13 cellular contexts compared by ENCODE assay signal in the genomic region with DNA sequence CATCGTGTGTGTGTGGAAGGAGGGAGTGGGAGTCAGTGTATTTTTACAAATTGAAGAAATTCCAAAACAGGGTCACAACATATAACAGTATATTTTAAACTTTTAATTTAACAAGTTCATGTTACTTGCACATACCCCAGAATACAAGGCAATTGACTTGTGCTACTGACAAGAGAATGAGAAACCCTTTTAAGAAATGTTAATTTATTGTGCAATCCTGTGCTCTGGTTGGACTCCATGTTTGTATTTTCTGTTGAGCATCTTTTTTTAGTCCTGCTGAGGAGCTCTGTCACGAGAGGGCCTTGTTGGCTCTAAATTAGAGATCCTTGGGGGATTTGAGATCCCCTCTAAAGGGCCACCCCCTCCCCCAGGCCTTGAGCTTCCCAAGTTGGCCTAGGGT. TPM values are rescaled to one million over a fixed set of nuclear protein-coding genes. Genes with fewer than 3 reads are reported as not detected.
DNase-seq lines count a peak whose midpoint lies in the region; ATAC-seq, FAIRE-seq and TF ChIP-seq lines count a peak whose summit lies in the region.
"Had no signal": no experiment of that assay in that cellular context is flagged by ENCODE, and none has a peak within 500 bp of the region (broad histone marks: within the 10 kb centered on the region; RNA-seq: fewer than 3 reads in every experiment).

No MANE protein-coding gene starts in this region.

- no peak for ATAC-seq in HG03045 (IDR thresholded peaks at IDR 0.05; ENCODE audit: unreplicated experiment)

- TF ChIP-seq CTCF in H1 (IDR thresholded peaks at IDR 0.05; ENCODE audit: control extremely low read depth in 1 of 3, insufficient read depth in 1 of 3, low read depth in 1 of 3, low read length in 3 of 3) (no peak), nephron progenitor cell (IDR thresholded peaks at IDR 0.05) (no peak), type B pancreatic cell (conservative IDR thresholded peaks at IDR 0.05) (no peak)

- no peaks in the 10 kb centered on the region for H3K36me3 ChIP-seq in H1 (ENCODE audit: control insufficient read depth in 2 of 4, insufficient read depth in 4 of 4, low read length in 3 of 4)

- H3K36me3 Mint-ChIP-seq in nephron progenitor cell (ENCODE audit: low read depth) (no peaks in the 10 kb centered on the region), type B pancreatic cell (no peaks in the 10 kb centered on the region)

- H3K9me3 ChIP-seq in H1 (ENCODE audit: insufficient read depth in 2 of 2, low read depth in 1 of 2, low read length in 1 of 2): no peaks in the 10 kb centered on the region

- H2BK15ac ChIP-seq in H1 (ENCODE audit: low read length): 0 out of 2 replicates have a peak overlapping the region, but pooled peaks have one; percentile 31

- no peak for TF ChIP-seq POLR2A in H1 (IDR thresholded peaks at IDR 0.05; ENCODE audit: control extremely low read depth in 1 of 2, low read depth in 2 of 2, low read length in 2 of 2)

- CTCF ChIA-PET in H1 (lab: Charles Lee; ENCODE audit: partially characterized antibody): interaction anchor here (0.6 to 3.0 kb wide), 5 partner anchors 13 to 65 kb away, joined by 3 to 22 read pairs (median 3); no protein-coding TSS in a partner anchor

- H3K4me3 Mint-ChIP-seq in nephron progenitor cell (peak overlapping the region; percentile 82), type B pancreatic cell (peak overlapping the region; percentile 92)
- H3K4me3 Mint-ChIP-seq: central memory CD8-positive, alpha-beta T cell had no signal

- H4K91ac ChIP-seq in H1 (replicated peaks; ENCODE audit: insufficient read length, low read length): peak overlapping the region; percentile 45

- no peak overlapping the region for H3K23ac ChIP-seq in H1 (ENCODE audit: insufficient read length)

- H2BK20ac ChIP-seq in H1 (ENCODE audit: low read length): no peak overlapping the region

- peaks cover 17 to 37% (median 22%) of the 10 kb centered on the region in 4 experiments for H3K4me1 ChIP-seq in H1 (replicated peaks in 1 of 4; ENCODE audit: control insufficient read depth in 3 of 4, insufficient read depth in 4 of 4, low read length in 3 of 4)

- H3K56ac ChIP-seq in H1 (replicated peaks; ENCODE audit: insufficient read length, low read depth, low read length): peak overlapping the region; percentile 44

- H3K27ac ChIP-seq in H1 (ENCODE audit: low read depth, low read length): no peak overlapping the region

- DNase-seq in OCI-M1 (lab: John Stamatoyannopoulos, UW): peak; percentile 3
- DNase-seq in H1 (ENCODE audit: low read depth in 1 of 2, low spot score in 2 of 2): no peak
- no peak for DNase-seq in nephron progenitor cell
- no peak for DNase-seq in type B pancreatic cell (ENCODE audit: extremely low spot score, unreplicated experiment)
- DNase-seq in LoVo (ENCODE audit: low spot score): no peak
- DNase-seq in NCI-H526 (lab: John Stamatoyannopoulos, UW): no peak
- DNase-seq: activated CD8-positive, alpha-beta memory T cell treated with anti-CD3 and anti-CD28 coated beads for 24 hours; activated naive CD4-positive, alpha-beta T cell treated with Interleukin-2 at 50 U/mL for 16 hours; NCI-H1105 had no signal

- no peak overlapping the region for H3K9ac ChIP-seq in H1 (replicated peaks in 1 of 4; ENCODE audit: extremely low read depth in 1 of 4, low read depth in 3 of 4, low read length in 3 of 4)

- H3K79me2 ChIP-seq in H1 (ENCODE audit: control insufficient read depth in 1 of 2, insufficient read depth in 2 of 2, low read length in 2 of 2): no peaks in the 10 kb centered on the region; a peak in 1 of 4 replicates

- no peak for FAIRE-seq in H1 (lab: Jason Lieb, UNC)
- FAIRE-seq: endothelial cell of umbilical vein, HTR-8/SVneo had no signal

- peaks cover 5 to 7% of the 10 kb centered on the region in 2 experiments for H4K20me1 ChIP-seq in H1 (replicated peaks in 1 of 2; ENCODE audit: control insufficient read depth in 1 of 2, insufficient read depth in 2 of 2, low read length in 2 of 2)

- H3K79me1 ChIP-seq in H1 (ENCODE audit: low read depth, low read length): peaks cover 8% of the 10 kb centered on the region; the same call in 1 of the 2 replicates

- H3K27ac Mint-ChIP-seq in nephron progenitor cell (no peak overlapping the region), type B pancreatic cell (peak overlapping the region; percentile 75)

- H3K4me1 Mint-ChIP-seq in nephron progenitor cell (peaks cover 52% of the 10 kb centered on the region), type B pancreatic cell (ENCODE audit: unreplicated experiment) (peaks cover 32% of the 10 kb centered on the region)
- H3K4me1 Mint-ChIP-seq: central memory CD8-positive, alpha-beta T cell had no signal

- peak overlapping the region in 1 of 4 experiments; percentile 85; a peak in 1 of 8 replicates for H3K4me3 ChIP-seq in H1 (ENCODE audit: extremely low read depth in 1 of 4, insufficient read depth in 2 of 4, low read depth in 3 of 4, low read length in 4 of 4)

- H3K18ac ChIP-seq in H1 (ENCODE audit: extremely low read depth, low read length): no peak overlapping the region

- WGBS in H1 (ENCODE audit: extremely low coverage in 1 of 2, insufficient coverage in 1 of 2, insufficient read length in 1 of 2, insufficient replicate concordance in 2 of 2, low coverage in 1 of 2, low lambda C conversion rate in 2 of 2, missing lambda C conversion rate in 1 of 2), 2 experiments: 77% methylated on average over 2 of the region's 2 CpGs; no CpG with 5 or more reads in 1 of the 2 experiments

- H3K4ac ChIP-seq in H1 (replicated peaks; ENCODE audit: insufficient read length, low read depth, low read length): no peak overlapping the region

- no peak overlapping the region for H4K5ac ChIP-seq in H1 (ENCODE audit: insufficient read length, low read depth, low read length)

- H3K14ac ChIP-seq in H1 (ENCODE audit: insufficient read length): no peak overlapping the region

- no peak overlapping the region for H2AFZ ChIP-seq in H1 (ENCODE audit: low read length)

- H4K8ac ChIP-seq in H1 (ENCODE audit: extremely low read depth, insufficient read depth, low read length): no peak overlapping the region

- TF ChIP-seq RAD21 in H1 (IDR thresholded peaks at IDR 0.05 in 1 of 2, conservative IDR thresholded peaks at IDR 0.05 in 1 of 2; ENCODE audit: low read depth in 2 of 2, low read length in 2 of 2): no peak

- H3K9me3 Mint-ChIP-seq in nephron progenitor cell: peaks cover 5% of the 10 kb centered on the region
- no peaks in the 10 kb centered on the region for H3K9me3 Mint-ChIP-seq in type B pancreatic cell
- H3K9me3 Mint-ChIP-seq: central memory CD8-positive, alpha-beta T cell had no signal

- no peak for TF ChIP-seq EP300 in H1 (IDR thresholded peaks at IDR 0.05; ENCODE audit: borderline replicate concordance in 1 of 2, low read depth in 2 of 2, low read length in 2 of 2)

- no peaks in the 10 kb centered on the region for H3K27me3 ChIP-seq in H1 (replicated peaks in 1 of 4; ENCODE audit: control insufficient read depth in 3 of 4, extremely low read depth in 1 of 4, insufficient read depth in 3 of 4, low read length in 3 of 4)

- no peak overlapping the region for H2AK5ac ChIP-seq in H1 (ENCODE audit: low read depth, low read length)

- H2BK12ac ChIP-seq in H1 (ENCODE audit: low read depth, low read length): no peak overlapping the region

- H2BK5ac ChIP-seq in H1 (ENCODE audit: low read depth, low read length): no peak overlapping the region; the same call in 1 of the 2 replicates

- peaks cover 9% of the 10 kb centered on the region; the same call in 1 of the 2 replicates for H3K23me2 ChIP-seq in H1 (ENCODE audit: low read depth, low read length)

- POLR2A ChIA-PET in H1 (lab: Charles Lee; ENCODE audit: partially characterized antibody): interaction anchor here (0.7 kb wide), 1 partner anchor 60 kb away, joined by 4 read pairs; no protein-coding TSS in a partner anchor

- H3K4me2 ChIP-seq in H1 (ENCODE audit: insufficient read depth in 1 of 2, low read depth in 2 of 2, low read length in 2 of 2): peak overlapping the region; percentile 41 to 91; a peak in 2 of 4 replicates

- H3K27me3 Mint-ChIP-seq in nephron progenitor cell (ENCODE audit: low read depth, poor library complexity) (peaks cover 3% of the 10 kb centered on the region), type B pancreatic cell (peaks cover 5% of the 10 kb centered on the region)

- H2BK120ac ChIP-seq in H1 (replicated peaks; ENCODE audit: low read depth, low read length): no peak overlapping the region

TF ChIP-seq in H1, 55 proteins besides CTCF, POLR2A, EP300 and RAD21:
- TF ChIP-seq HDAC6 (IDR thresholded peaks at IDR 0.05; ENCODE audit: low read depth, low read length): no peak
- TF ChIP-seq TAF1 (IDR thresholded peaks at IDR 0.05; ENCODE audit: low read depth, low read length): no peak
- no peak for TF ChIP-seq SIN3A (conservative IDR thresholded peaks at IDR 0.05 in 1 of 2, IDR thresholded peaks at IDR 0.05 in 1 of 2; ENCODE audit: low read depth in 1 of 2, low read length in 2 of 2)
- TF ChIP-seq, protein P1, sequence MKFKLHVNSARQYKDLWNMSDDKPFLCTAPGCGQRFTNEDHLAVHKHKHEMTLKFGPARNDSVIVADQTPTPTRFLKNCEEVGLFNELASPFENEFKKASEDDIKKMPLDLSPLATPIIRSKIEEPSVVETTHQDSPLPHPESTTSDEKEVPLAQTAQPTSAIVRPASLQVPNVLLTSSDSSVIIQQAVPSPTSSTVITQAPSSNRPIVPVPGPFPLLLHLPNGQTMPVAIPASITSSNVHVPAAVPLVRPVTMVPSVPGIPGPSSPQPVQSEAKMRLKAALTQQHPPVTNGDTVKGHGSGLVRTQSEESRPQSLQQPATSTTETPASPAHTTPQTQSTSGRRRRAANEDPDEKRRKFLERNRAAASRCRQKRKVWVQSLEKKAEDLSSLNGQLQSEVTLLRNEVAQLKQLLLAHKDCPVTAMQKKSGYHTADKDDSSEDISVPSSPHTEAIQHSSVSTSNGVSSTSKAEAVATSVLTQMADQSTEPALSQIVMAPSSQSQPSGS (IDR thresholded peaks at IDR 0.05; ENCODE audit: low read length): no peak
TF ChIP-seq in H1: peak in this region for 0.

RNA-seq across cellular contexts. Expression of a gene that starts 1.1 kb away (rescaled TPM):
- total RNA-seq in H1 (2021; fragmentation: NEBNext Ultra II Directional; extraction: Animal tissue kit (Norgen Biotek cat#: 25700)): 21.8 and 22.6 TPM in 2 replicates
- 13.5 and 23.3 TPM in 2 replicates for polyA plus RNA-seq in H1 (2011; rRNA removed)
- polyA plus RNA-seq in H1 (2011; cell fraction: cytosol; rRNA removed): 8.8 TPM
- 17.4 TPM for polyA plus RNA-seq in H1 (2011; cell fraction: nucleus; rRNA removed)
- 18.9 to 24.7 TPM (median 22.2 TPM) in 4 replicates for polyA plus RNA-seq in H1 (2012, experiment 1 of 2)
- polyA plus RNA-seq in H1 (2012, experiment 2 of 2): 13.7 TPM
- 22.0 TPM for polyA plus RNA-seq in H1 (2013, experiment 1 of 2)
- polyA plus RNA-seq in H1 (2013, experiment 2 of 2): 23.3 TPM
- polyA minus RNA-seq in H1 (2011; rRNA and poly(A)+ RNA removed): 36.1 and 42.7 TPM in 2 replicates
- 13.1 TPM for polyA minus RNA-seq in H1 (2011; cell fraction: cytosol; rRNA and poly(A)+ RNA removed)
- polyA minus RNA-seq in H1 (2011; cell fraction: nucleus; rRNA and poly(A)+ RNA removed): 8.5 TPM
- total RNA-seq in type B pancreatic cell (ENCODE audit: low replicate concordance): 36.3 and 57.9 TPM in 2 replicates
